ENCODE assay signal across 8 cellular contexts in genomic region chr6:142947702-142948480, GRCh38. TPM values are rescaled to one million over a fixed set of nuclear protein-coding genes. Genes with fewer than 3 reads are reported as not detected.
A peak's percentile ranks its signal among the peaks of the same experiment; 100 is the strongest.
DNase-seq lines count a peak whose midpoint lies in the region; ATAC-seq and TF ChIP-seq lines count a peak whose summit lies in the region.

No MANE protein-coding gene starts in this region.

- H3K9me3 Mint-ChIP-seq in CD4-positive, CD25-positive, alpha-beta regulatory T cell: peaks cover 0 to 2% (median 0%) of the 10 kb centered on the region in 7 donors

- no peaks in the 10 kb centered on the region for H3K36me3 Mint-ChIP-seq in CD4-positive, CD25-positive, alpha-beta regulatory T cell

- H3K27ac Mint-ChIP-seq in CD4-positive, CD25-positive, alpha-beta regulatory T cell: peak overlapping the region; percentile 94 to 98 (median 95)

- H3K36me3 ChIP-seq in CD4-positive, CD25-positive, alpha-beta regulatory T cell (ENCODE audit: control insufficient read depth, insufficient read depth, low read length): no peaks in the 10 kb centered on the region

- H3K27ac ChIP-seq in CD4-positive, CD25-positive, alpha-beta regulatory T cell (ENCODE audit: insufficient read depth, low read length, poor library complexity, severe bottlenecking): peak overlapping the region; percentile 99
- peak overlapping the region; percentile 97 for H3K27ac ChIP-seq in VCaP

- peak overlapping the region; percentile 88 to 99 (median 90) for H3K4me3 Mint-ChIP-seq in CD4-positive, CD25-positive, alpha-beta regulatory T cell

- peak in 1 of 3 donors; percentile 65 for DNase-seq in CD4-positive, CD25-positive, alpha-beta regulatory T cell
- peak; percentile 40 for DNase-seq in GM19238 (ENCODE audit: insufficient read length, low spot score)
- DNase-seq in fibroblast of the aortic adventitia (ENCODE audit: low read depth): no peak
- no peak for DNase-seq in skeletal muscle cell (ENCODE audit: low read depth)
- no peak for DNase-seq in activated effector memory CD4-positive, alpha-beta T cell treated with anti-CD3 and anti-CD28 coated beads, Interleukin-2, amount 50 U/mL, for 16 hours
- no peak for DNase-seq in left lobe of liver (ENCODE audit: low spot score)

- peak overlapping the region; percentile 81 for H3K4me3 ChIP-seq in CD4-positive, CD25-positive, alpha-beta regulatory T cell (ENCODE audit: low read depth, low read length)
- H3K4me3 ChIP-seq in fibroblast of the aortic adventitia (ENCODE audit: low read depth, low read length) (peak overlapping the region; percentile 99), skeletal muscle cell (ENCODE audit: low read depth, low read length) (peak overlapping the region; percentile 92)

- H3K27me3 Mint-ChIP-seq in CD4-positive, CD25-positive, alpha-beta regulatory T cell: peaks cover 16% of the 10 kb centered on the region

- H3K27me3 ChIP-seq in CD4-positive, CD25-positive, alpha-beta regulatory T cell (ENCODE audit: control insufficient read depth, insufficient read depth, low read length): no peaks in the 10 kb centered on the region

- no peak for ATAC-seq in CD4-positive, CD25-positive, alpha-beta regulatory T cell (ENCODE audit: low read depth in 2 of 2)
- peak; percentile 26 for ATAC-seq in HG03159 (IDR thresholded peaks at IDR 0.05; ENCODE audit: unreplicated experiment)
- ATAC-seq in left lobe of liver: no peak

- H3K4me1 ChIP-seq in CD4-positive, CD25-positive, alpha-beta regulatory T cell (ENCODE audit: control insufficient read depth, insufficient read depth, low read length, poor library complexity, severe bottlenecking): peaks cover 22% of the 10 kb centered on the region

- peaks cover 12 to 31% (median 24%) of the 10 kb centered on the region in 4 donors for H3K4me1 Mint-ChIP-seq in CD4-positive, CD25-positive, alpha-beta regulatory T cell

- no peaks in the 10 kb centered on the region for H3K9me3 ChIP-seq in CD4-positive, CD25-positive, alpha-beta regulatory T cell (ENCODE audit: control insufficient read depth in 2 of 2, low read length in 2 of 2)

- TF ChIP-seq CTCF in VCaP (conservative IDR thresholded peaks at IDR 0.05): no peak
- no peak for TF ChIP-seq CTCF in fibroblast of the aortic adventitia (IDR thresholded peaks at IDR 0.05; ENCODE audit: insufficient read depth, low read length)

RNA-seq across cellular contexts. Expression of gene HIVEP2, which starts 2.9 kb away (rescaled TPM):
- 76.7 TPM for total RNA-seq in CD4-positive, CD25-positive, alpha-beta regulatory T cell
- 10 to 100 TPM in 3 of 4 donors, 1 to 10 TPM in 1; 9.7 to 12.5 (median 11.8) TPM for polyA plus RNA-seq in CD4-positive, CD25-positive, alpha-beta regulatory T cell
- 11.5 and 23.1 TPM in 2 replicates for total RNA-seq in fibroblast of the aortic adventitia (ENCODE audit: low replicate concordance)
- total RNA-seq in left lobe of liver: 3.0 TPM
